ENCODE assay signal across 2 cellular contexts in the genomic region with DNA sequence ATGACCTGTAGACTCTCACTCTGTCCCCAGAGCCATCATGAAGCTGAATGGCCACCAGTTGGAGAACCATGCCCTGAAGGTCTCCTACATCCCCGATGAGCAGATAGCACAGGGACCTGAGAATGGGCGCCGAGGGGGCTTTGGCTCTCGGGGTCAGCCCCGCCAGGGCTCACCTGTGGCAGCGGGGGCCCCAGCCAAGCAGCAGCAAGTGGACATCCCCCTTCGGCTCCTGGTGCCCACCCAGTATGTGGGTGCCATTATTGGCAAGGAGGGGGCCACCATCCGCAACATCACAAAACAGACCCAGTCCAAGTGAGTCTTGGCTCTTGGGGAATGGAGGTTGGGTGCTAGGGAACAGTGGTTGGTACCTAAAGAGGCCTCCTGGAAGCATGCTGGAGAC.
TF ChIP-seq lines count a peak whose summit lies in the region.

No MANE protein-coding gene starts in this region.

TF ChIP-seq in GM23338, 12 proteins besides CTCF, POLR2A, EP300 and RAD21 (continues in another document):
- TF ChIP-seq CREB1 (CRISPR knock-in tag; IDR thresholded peaks at IDR 0.05; ENCODE audit: low read depth) (no peak), POLR2AphosphoS5 (IDR thresholded peaks at IDR 0.05; ENCODE audit: low read depth) (no peak), ZNF331 (CRISPR knock-in tag; IDR thresholded peaks at IDR 0.05; ENCODE audit: low read depth) (no peak), JUNB (IDR thresholded peaks at IDR 0.05; ENCODE audit: unreplicated experiment) (no peak), REST (IDR thresholded peaks at IDR 0.05; ENCODE audit: unreplicated experiment) (no peak), STAT1 (IDR thresholded peaks at IDR 0.05; ENCODE audit: unreplicated experiment) (no peak), ZNF462 (CRISPR knock-in tag; IDR thresholded peaks at IDR 0.05) (no peak), EZH2 (IDR thresholded peaks at IDR 0.05; ENCODE audit: low read depth, unreplicated experiment) (no peak), EZH2phosphoT487 (IDR thresholded peaks at IDR 0.05; ENCODE audit: unreplicated experiment) (no peak)
- TF ChIP-seq, protein P1, sequence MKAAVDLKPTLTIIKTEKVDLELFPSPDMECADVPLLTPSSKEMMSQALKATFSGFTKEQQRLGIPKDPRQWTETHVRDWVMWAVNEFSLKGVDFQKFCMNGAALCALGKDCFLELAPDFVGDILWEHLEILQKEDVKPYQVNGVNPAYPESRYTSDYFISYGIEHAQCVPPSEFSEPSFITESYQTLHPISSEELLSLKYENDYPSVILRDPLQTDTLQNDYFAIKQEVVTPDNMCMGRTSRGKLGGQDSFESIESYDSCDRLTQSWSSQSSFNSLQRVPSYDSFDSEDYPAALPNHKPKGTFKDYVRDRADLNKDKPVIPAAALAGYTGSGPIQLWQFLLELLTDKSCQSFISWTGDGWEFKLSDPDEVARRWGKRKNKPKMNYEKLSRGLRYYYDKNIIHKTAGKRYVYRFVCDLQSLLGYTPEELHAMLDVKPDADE (IDR thresholded peaks at IDR 0.05): no peak

TF ChIP-seq in H1, 55 proteins besides CTCF, POLR2A, EP300 and RAD21:
- TF ChIP-seq SIX5 (IDR thresholded peaks at IDR 0.05; ENCODE audit: low read depth, low read length) (no peak), GABPA (IDR thresholded peaks at IDR 0.05; ENCODE audit: borderline replicate concordance, insufficient read depth, low read length) (no peak), RFX5 (IDR thresholded peaks at IDR 0.05; ENCODE audit: borderline replicate concordance, low read depth, low read length) (no peak), TAF7 (optimal IDR thresholded peaks at IDR 0.05; ENCODE audit: borderline replicate concordance, low read depth, low read length) (no peak), TEAD4 (IDR thresholded peaks at IDR 0.05; ENCODE audit: low read depth, low read length) (no peak), TCF12 (IDR thresholded peaks at IDR 0.05; ENCODE audit: low read depth, low read length) (no peak), SP4 (IDR thresholded peaks at IDR 0.05; ENCODE audit: low read length) (no peak), YY1 (IDR thresholded peaks at IDR 0.05; ENCODE audit: low read depth, low read length) (no peak), PHF8 (conservative IDR thresholded peaks at IDR 0.05; ENCODE audit: low read depth, low read length) (no peak), GTF2F1 (IDR thresholded peaks at IDR 0.05; ENCODE audit: borderline replicate concordance, low read depth, low read length) (no peak), KDM5A (IDR thresholded peaks at IDR 0.05; ENCODE audit: low read length) (no peak), POU5F1 (IDR thresholded peaks at IDR 0.05; ENCODE audit: low read depth, low read length) (no peak), MAX (IDR thresholded peaks at IDR 0.05) (no peak), SRF (IDR thresholded peaks at IDR 0.05; ENCODE audit: low read depth, low read length) (no peak), KDM1A (IDR thresholded peaks at IDR 0.05; ENCODE audit: borderline replicate concordance, low read length) (no peak), EGR1 (IDR thresholded peaks at IDR 0.05; ENCODE audit: borderline replicate concordance, low read depth, low read length) (no peak)
- TF ChIP-seq, protein P2, sequence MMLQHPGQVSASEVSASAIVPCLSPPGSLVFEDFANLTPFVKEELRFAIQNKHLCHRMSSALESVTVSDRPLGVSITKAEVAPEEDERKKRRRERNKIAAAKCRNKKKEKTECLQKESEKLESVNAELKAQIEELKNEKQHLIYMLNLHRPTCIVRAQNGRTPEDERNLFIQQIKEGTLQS (IDR thresholded peaks at IDR 0.05; ENCODE audit: insufficient read depth, low read depth, low read length): no peak
- TF ChIP-seq, protein P3, sequence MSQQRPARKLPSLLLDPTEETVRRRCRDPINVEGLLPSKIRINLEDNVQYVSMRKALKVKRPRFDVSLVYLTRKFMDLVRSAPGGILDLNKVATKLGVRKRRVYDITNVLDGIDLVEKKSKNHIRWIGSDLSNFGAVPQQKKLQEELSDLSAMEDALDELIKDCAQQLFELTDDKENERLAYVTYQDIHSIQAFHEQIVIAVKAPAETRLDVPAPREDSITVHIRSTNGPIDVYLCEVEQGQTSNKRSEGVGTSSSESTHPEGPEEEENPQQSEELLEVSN (IDR thresholded peaks at IDR 0.05): no peak
